Comparison of ENCODE assay signal across 18 cellular contexts in genomic region chr9:3804148-3804547, GRCh38.
DNase-seq lines count a peak whose midpoint lies in the region; ATAC-seq and TF ChIP-seq lines count a peak whose summit lies in the region.
"Had no signal": no experiment of that assay in that cellular context is flagged by ENCODE, and none has a peak within 500 bp of the region (broad histone marks: within the 10 kb centered on the region; RNA-seq: fewer than 3 reads in every experiment).

No MANE protein-coding gene starts in this region.

- BruUV-seq in Caco-2 (replicated peaks; lab: Mats Ljungman, UMichigan) = no TSS peak

- no peaks in the 10 kb centered on the region for H3K36me3 Mint-ChIP-seq in activated T-cell treated with anti-CD3 and anti-CD28 coated beads, Interleukin-2, amount 50 U/mL, for 72 hours (ENCODE audit: insufficient read depth in 2 of 2)
- no peaks in the 10 kb centered on the region for H3K36me3 Mint-ChIP-seq in Caco-2 (ENCODE audit: insufficient read depth, unreplicated experiment)

- intact Hi-C loops in Caco-2 (cut with micrococcal nuclease; ENCODE audit: unreplicated experiment) = no loop called here

- H3K36me3 ChIP-seq in adipocyte (ENCODE audit: control insufficient read depth, insufficient read depth, low read length, severe bottlenecking) (no peaks in the 10 kb centered on the region), Caco-2 (ENCODE audit: control insufficient read depth, insufficient read depth, low read length) (no peaks in the 10 kb centered on the region)
- H3K36me3 ChIP-seq: BE2C had no signal

- CTCF ChIA-PET in Caco-2 (lab: Charles Lee) = no interaction called here

- H3K4me1 ChIP-seq in adipocyte (ENCODE audit: control insufficient read depth, insufficient read depth, low read length) = no peaks in the 10 kb centered on the region
- H3K4me1 ChIP-seq in Caco-2 = no peaks in the 10 kb centered on the region
- H3K4me1 ChIP-seq: BE2C had no signal

- POLR2A ChIA-PET in Caco-2 (lab: Charles Lee) = no interaction called here

- no peaks in the 10 kb centered on the region for H3K4me1 Mint-ChIP-seq in activated T-cell treated with anti-CD3 and anti-CD28 coated beads, Interleukin-2, amount 50 U/mL, for 72 hours (ENCODE audit: low read depth)
- H3K4me1 Mint-ChIP-seq in Caco-2 (ENCODE audit: low read depth, unreplicated experiment) = no peaks in the 10 kb centered on the region

- no peak overlapping the region for H3K9ac ChIP-seq in adipocyte (ENCODE audit: low read length)
- H3K9ac ChIP-seq: KMS-11, SK-N-SH had no signal

- no peak for ATAC-seq in activated T-cell treated with anti-CD3 and anti-CD28 coated beads, Interleukin-2, amount 50 U/mL, for 72 hours (replicated peaks in 1 of 2)

- no peak for DNase-seq in activated T-cell treated with anti-CD3 and anti-CD28 coated beads, Interleukin-2, amount 50 U/mL, for 72 hours
- DNase-seq in activated T-cell treated with anti-CD3 and anti-CD28 coated beads, Interleukin-2, amount 50 U/mL, for 48 hours = no peak
- DNase-seq in adipocyte (ENCODE audit: low read depth) (peak; percentile 66), fibroblast of peridontal ligament (ENCODE audit: extremely low read depth) (peak; percentile 78), Caco-2 (no peak), NCI-H146 (lab: John Stamatoyannopoulos, UW) (no peak), medulla oblongata (ENCODE audit: extremely low spot score) (no peak), Kasumi-1 (lab: John Stamatoyannopoulos, UW) (no peak)
- DNase-seq: BE2C; Calu3; CD4-positive, alpha-beta T cell; NCI-H1417; NCI-H187 treated with DMSO at 0.1 percent for 48 hours; NCI-H226; NCI-H524 treated with DMSO at 0.1 percent for 48 hours; SHP77; SK-N-SH had no signal

- peaks cover 0 to 3% of the 10 kb centered on the region in 2 donors for H3K9me3 Mint-ChIP-seq in activated T-cell treated with anti-CD3 and anti-CD28 coated beads, Interleukin-2, amount 50 U/mL, for 72 hours
- no peaks in the 10 kb centered on the region for H3K9me3 Mint-ChIP-seq in Caco-2 (ENCODE audit: unreplicated experiment)
- H3K9me3 Mint-ChIP-seq: CD4-positive, alpha-beta T cell had no signal

- H3K4me3 Mint-ChIP-seq in activated T-cell treated with anti-CD3 and anti-CD28 coated beads, Interleukin-2, amount 50 U/mL, for 72 hours = no peak overlapping the region
- H3K4me3 Mint-ChIP-seq in Caco-2 (ENCODE audit: unreplicated experiment) = no peak overlapping the region
- H3K4me3 Mint-ChIP-seq: CD4-positive, alpha-beta T cell had no signal

- peak overlapping the region; percentile 6 for H3K27ac Mint-ChIP-seq in activated T-cell treated with anti-CD3 and anti-CD28 coated beads, Interleukin-2, amount 50 U/mL, for 72 hours
- H3K27ac Mint-ChIP-seq in Caco-2 (ENCODE audit: unreplicated experiment) = no peak overlapping the region
- H3K27ac Mint-ChIP-seq: CD4-positive, alpha-beta T cell had no signal

- no peaks in the 10 kb centered on the region for H3K9me3 ChIP-seq in adipocyte (ENCODE audit: control insufficient read depth, low read length)
- H3K9me3 ChIP-seq in Caco-2 = no peaks in the 10 kb centered on the region
- H3K9me3 ChIP-seq: BE2C, SK-N-SH had no signal

- H3K27me3 ChIP-seq in adipocyte (replicated peaks; ENCODE audit: control insufficient read depth, insufficient read depth, low read length) (no peaks in the 10 kb centered on the region), Caco-2 (replicated peaks; ENCODE audit: control insufficient read depth, insufficient read depth, low read length) (no peaks in the 10 kb centered on the region)
- H3K27me3 ChIP-seq: BE2C had no signal

- H3K4me3 ChIP-seq in adipocyte (ENCODE audit: low read length) (no peak overlapping the region), Caco-2 (ENCODE audit: low read depth, low read length) (no peak overlapping the region)

- H3K27me3 Mint-ChIP-seq in activated T-cell treated with anti-CD3 and anti-CD28 coated beads, Interleukin-2, amount 50 U/mL, for 72 hours (ENCODE audit: low read depth) = peaks cover 14% of the 10 kb centered on the region
- no peaks in the 10 kb centered on the region for H3K27me3 Mint-ChIP-seq in Caco-2 (ENCODE audit: insufficient read depth, unreplicated experiment)

- TF ChIP-seq CTCF in Caco-2 (IDR thresholded peaks at IDR 0.05; ENCODE audit: insufficient read depth in 1 of 2, low read depth in 1 of 2, low read length in 1 of 2, severe bottlenecking in 1 of 2, unreplicated experiment in 1 of 2) = no peak

Comparison
In these comparisons a context has a peak if more than half of its experiments do, and no peak if none do; other contexts are left out.
1. DNase-seq: peak in adipocyte (single experiment) and fibroblast of peridontal ligament (single experiment); none in activated T-cell treated with anti-CD3 and anti-CD28 coated beads, Interleukin-2, amount 50 U/mL, for 72 hours (0 of 2), activated T-cell treated with anti-CD3 and anti-CD28 coated beads, Interleukin-2, amount 50 U/mL, for 48 hours (0 of 2), Caco-2 (0 of 2), NCI-H146 (single experiment), medulla oblongata (single experiment) and Kasumi-1 (0 of 2).